ENCODE assay signal across 8 cellular contexts in the genomic region with DNA sequence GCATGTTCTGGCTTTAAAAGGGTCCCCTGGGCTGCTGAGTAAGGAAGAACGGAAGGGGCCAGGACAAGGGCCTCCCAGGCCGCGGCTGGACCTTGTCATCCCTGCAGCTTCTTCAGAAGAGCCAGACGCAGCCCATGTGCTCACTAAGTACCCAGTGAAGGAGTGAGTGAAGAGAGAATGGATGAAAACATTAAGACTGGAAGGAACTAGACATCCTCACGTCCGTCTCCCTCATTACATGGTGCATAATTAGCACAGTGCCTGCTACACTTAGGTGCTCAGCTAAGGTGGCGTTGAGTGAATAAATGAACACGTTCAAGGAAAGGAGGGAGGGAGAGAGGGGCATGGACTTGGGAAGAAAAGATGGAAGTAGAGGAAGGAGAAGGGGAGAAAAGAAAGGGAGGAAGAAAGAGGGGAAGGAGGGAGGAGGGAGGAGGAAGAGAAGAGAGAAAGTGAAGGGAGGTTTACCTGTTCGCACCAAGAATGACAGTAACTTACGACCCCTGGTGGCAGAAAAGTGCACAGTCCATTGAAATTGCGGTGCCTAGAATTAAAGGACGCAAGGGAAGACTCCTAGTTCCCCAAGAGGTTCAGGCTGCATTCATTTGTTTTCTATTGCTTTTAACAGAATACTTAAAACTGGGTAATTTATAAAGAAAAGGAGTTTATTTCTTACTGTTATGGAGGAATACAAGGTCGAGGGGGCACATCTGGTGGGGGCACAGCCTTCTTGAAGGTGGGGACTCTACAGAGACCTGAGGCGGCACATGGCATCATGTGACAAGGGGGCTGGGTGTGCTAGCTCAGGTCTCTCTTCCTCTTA. TPM values are rescaled to one million over a fixed set of nuclear protein-coding genes. Genes with fewer than 3 reads are reported as not detected.
DNase-seq lines count a peak whose midpoint lies in the region; ATAC-seq and TF ChIP-seq lines count a peak whose summit lies in the region.

No MANE protein-coding gene starts in this region.

- H3K27ac Mint-ChIP-seq in activated CD8-positive, alpha-beta T cell treated with anti-CD3 and anti-CD28 coated beads, Interleukin-2, amount 10 ng/mL, durations not matched to agents 7 days and 5 days: peak overlapping the region; percentile 30
- H3K27ac Mint-ChIP-seq in endodermal cell (no peak overlapping the region), naive B cell (peak overlapping the region in 4 of 6 donors; percentile 34 to 85 (median 81))

- POLR2A ChIA-PET in activated CD8-positive, alpha-beta T cell treated with anti-CD3 and anti-CD28 coated beads, Interleukin-2, amount 10 ng/mL, durations not matched to agents 7 days and 5 days (lab: Charles Lee): no interaction called here

- H3K4me3 Mint-ChIP-seq in activated CD8-positive, alpha-beta T cell treated with anti-CD3 and anti-CD28 coated beads, Interleukin-2, amount 10 ng/mL, durations not matched to agents 7 days and 5 days: no peak overlapping the region
- H3K4me3 Mint-ChIP-seq in endodermal cell (no peak overlapping the region), naive B cell (no peak overlapping the region)

- H3K27me3 Mint-ChIP-seq in activated CD8-positive, alpha-beta T cell treated with anti-CD3 and anti-CD28 coated beads, Interleukin-2, amount 10 ng/mL, durations not matched to agents 7 days and 5 days (ENCODE audit: low read depth): no peaks in the 10 kb centered on the region
- H3K27me3 Mint-ChIP-seq in endodermal cell (ENCODE audit: insufficient read depth) (no peaks in the 10 kb centered on the region), naive B cell (no peaks in the 10 kb centered on the region)

- WGBS in endodermal cell (ENCODE audit: insufficient coverage in 1 of 2, insufficient read length in 1 of 2), 2 experiments: 54 to 58% methylated on average over 6 to 14 of the region's 14 CpGs

- no peaks in the 10 kb centered on the region for H3K27me3 ChIP-seq in endodermal cell (ENCODE audit: control insufficient read depth, insufficient read depth, low read length, poor library complexity, severe bottlenecking)

- peaks cover 10% of the 10 kb centered on the region for H3K9me3 ChIP-seq in endodermal cell (ENCODE audit: control insufficient read depth, low read length)

- peaks cover 21% of the 10 kb centered on the region for H3K4me1 Mint-ChIP-seq in activated CD8-positive, alpha-beta T cell treated with anti-CD3 and anti-CD28 coated beads, Interleukin-2, amount 10 ng/mL, durations not matched to agents 7 days and 5 days (ENCODE audit: low read depth)
- H3K4me1 Mint-ChIP-seq in endodermal cell (peaks cover 25% of the 10 kb centered on the region), naive B cell (peaks cover 25 to 41% (median 40%) of the 10 kb centered on the region in 3 donors)

- peaks cover 13% of the 10 kb centered on the region for H3K36me3 Mint-ChIP-seq in activated CD8-positive, alpha-beta T cell treated with anti-CD3 and anti-CD28 coated beads, Interleukin-2, amount 10 ng/mL, durations not matched to agents 7 days and 5 days (ENCODE audit: low read depth)
- H3K36me3 Mint-ChIP-seq in endodermal cell (ENCODE audit: low read depth): peaks cover 16% of the 10 kb centered on the region
- peaks cover 9% of the 10 kb centered on the region in 2 donors for H3K36me3 Mint-ChIP-seq in naive B cell

- no peak overlapping the region for H3K4me3 ChIP-seq in AG10803 (ENCODE audit: low read length)
- H3K4me3 ChIP-seq in endodermal cell (ENCODE audit: low read length): no peak overlapping the region

- TF ChIP-seq CTCF in AG10803 (conservative IDR thresholded peaks at IDR 0.05; ENCODE audit: low read length): peak; percentile 86
- peak; percentile 89 for TF ChIP-seq CTCF in endodermal cell (conservative IDR thresholded peaks at IDR 0.05)

- H3K36me3 ChIP-seq in endodermal cell (ENCODE audit: control insufficient read depth, insufficient read depth, low read length): peaks cover 18% of the 10 kb centered on the region

- no peak overlapping the region for H3K27ac ChIP-seq in endodermal cell (ENCODE audit: low read depth, low read length)

- ATAC-seq in activated CD8-positive, alpha-beta T cell treated with anti-CD3 and anti-CD28 coated beads, Interleukin-2, amount 10 ng/mL, durations not matched to agents 7 days and 5 days: peak; percentile 80
- ATAC-seq in naive B cell (ENCODE audit: low read depth in 2 of 2) (peak; percentile 64 to 80), GM21786 (IDR thresholded peaks at IDR 0.05; ENCODE audit: unreplicated experiment) (no peak)

- H3K9ac ChIP-seq in endodermal cell (ENCODE audit: extremely low read depth, low read length, poor library complexity, severe bottlenecking): no peak overlapping the region

- DNase-seq in AG10803 (ENCODE audit: low read depth) (peak; percentile 35), HCEC 1CT (peak; percentile 19), NCI-H748 treated with DMSO at 0.1 percent for 48 hours (lab: John Stamatoyannopoulos, UW) (peak; percentile 43), endodermal cell (peak; percentile 93), naive B cell (peak; percentile 51)
- DNase-seq in activated CD8-positive, alpha-beta T cell treated with anti-CD3 and anti-CD28 coated beads, Interleukin-2, amount 10 ng/mL, durations not matched to agents 7 days and 5 days: peak; percentile 82
- DNase-seq in stimulated activated naive CD4-positive, alpha-beta T cell (lab: John Stamatoyannopoulos, UW): peak; percentile 15 to 66 (median 42)

- no peaks in the 10 kb centered on the region for H3K9me3 Mint-ChIP-seq in activated CD8-positive, alpha-beta T cell treated with anti-CD3 and anti-CD28 coated beads, Interleukin-2, amount 10 ng/mL, durations not matched to agents 7 days and 5 days (ENCODE audit: insufficient read depth)
- peaks cover 10% of the 10 kb centered on the region for H3K9me3 Mint-ChIP-seq in endodermal cell
- no peaks in the 10 kb centered on the region for H3K9me3 Mint-ChIP-seq in naive B cell

- no peaks in the 10 kb centered on the region for H3K4me1 ChIP-seq in endodermal cell (ENCODE audit: control insufficient read depth, insufficient read depth, low read length)

- CTCF ChIA-PET in activated CD8-positive, alpha-beta T cell treated with anti-CD3 and anti-CD28 coated beads, Interleukin-2, amount 10 ng/mL, durations not matched to agents 7 days and 5 days (lab: Charles Lee): interaction anchor here (0.7 to 6.9 kb wide), 20 partner anchors 8 to 169 kb away, joined by 3 to 79 read pairs (median 5); partner anchors contain the start of genes OCSTAMP and TP53RK

RNA-seq across cellular contexts. Expression of gene TP53RK, which starts 8.0 kb away (rescaled TPM):
- total RNA-seq in activated CD8-positive, alpha-beta T cell treated with anti-CD3 and anti-CD28 coated beads, Interleukin-2, amount 10 ng/mL, durations not matched to agents 7 days and 5 days: 10 to 100 TPM; 15.8 to 15.9 TPM
- 1 to 10 TPM; 9.4 to 9.9 TPM for total RNA-seq in endodermal cell
- 18.7 TPM for polyA plus RNA-seq in endodermal cell (2013, experiment 1 of 2)
- 15.2 TPM for polyA plus RNA-seq in endodermal cell (2013, experiment 2 of 2)
- 10 to 100 TPM in 5 of 6 donors, 1 to 10 TPM in 1; 7.2 to 18.8 (median 13.4) TPM for polyA plus RNA-seq in naive B cell (ENCODE audit: low read depth in 6 of 6)

RNA-seq across cellular contexts. Expression of gene SLC2A10, which starts 28.2 kb away (rescaled TPM):
- not detected for total RNA-seq in activated CD8-positive, alpha-beta T cell treated with anti-CD3 and anti-CD28 coated beads, Interleukin-2, amount 10 ng/mL, durations not matched to agents 7 days and 5 days
- 10 to 100 TPM; 12.4 to 19.6 TPM for total RNA-seq in endodermal cell
- 9.5 TPM for polyA plus RNA-seq in endodermal cell (2013, experiment 1 of 2)
- 9.9 TPM for polyA plus RNA-seq in endodermal cell (2013, experiment 2 of 2)
- not detected for polyA plus RNA-seq in naive B cell (ENCODE audit: low read depth in 6 of 6)

RNA-seq across cellular contexts. Expression of gene SLC13A3, which starts 30.0 kb away (rescaled TPM):
- total RNA-seq in activated CD8-positive, alpha-beta T cell treated with anti-CD3 and anti-CD28 coated beads, Interleukin-2, amount 10 ng/mL, durations not matched to agents 7 days and 5 days: not detected
- 1 to 10 TPM; 7.3 to 9.0 TPM for total RNA-seq in endodermal cell
- polyA plus RNA-seq in endodermal cell (2013, experiment 1 of 2): 4.2 TPM
- polyA plus RNA-seq in endodermal cell (2013, experiment 2 of 2): 3.9 TPM
- under 1 TPM in 1 of 6 donors, not detected in 5; 0.53 TPM for polyA plus RNA-seq in naive B cell (ENCODE audit: low read depth in 6 of 6)

Comparison
In these comparisons a context has a peak if more than half of its experiments do, and no peak if none do; other contexts are left out.
1. DNase-seq: peak in every context shown above with its lines; median percentile 93 in endodermal cell; 82 in activated CD8-positive, alpha-beta T cell treated with anti-CD3 and anti-CD28 coated beads, Interleukin-2, amount 10 ng/mL, durations not matched to agents 7 days and 5 days; 51 in naive B cell; 43 in NCI-H748 treated with DMSO at 0.1 percent for 48 hours; 42 in stimulated activated naive CD4-positive, alpha-beta T cell; 35 in AG10803; 19 in HCEC 1CT.
2. RNA of gene SLC2A10, which starts 28.2 kb away (total RNA-seq): 12.4 to 19.6 TPM in endodermal cell; not detected in activated CD8-positive, alpha-beta T cell treated with anti-CD3 and anti-CD28 coated beads, Interleukin-2, amount 10 ng/mL, durations not matched to agents 7 days and 5 days; every median in the first group is over 10 times any median in the second.
3. RNA of gene SLC13A3, which starts 30.0 kb away (total RNA-seq): 7.3 to 9.0 TPM in endodermal cell; not detected in activated CD8-positive, alpha-beta T cell treated with anti-CD3 and anti-CD28 coated beads, Interleukin-2, amount 10 ng/mL, durations not matched to agents 7 days and 5 days; every median in the first group is over 4 times any median in the second.